In genomic region chr7:74394601-74395000, GRCh38 we compare ENCODE assay signal across 8 cellular contexts. TPM values are rescaled to one million over a fixed set of nuclear protein-coding genes. Genes with fewer than 3 reads are reported as not detected.
DNase-seq lines count a peak whose midpoint lies in the region; ATAC-seq and TF ChIP-seq lines count a peak whose summit lies in the region.
"Not testable (repeated sequence)": the region's sequence is repeated elsewhere in the genome, so short reads cannot be mapped to it uniquely, and the experiment has no call there.

No MANE protein-coding gene starts in this region.

- H3K4me1 ChIP-seq in Caco-2; OCI-LY3 (ENCODE audit: low read length); adrenal gland (replicated peaks in 1 of 2); right cardiac atrium (ENCODE audit: control insufficient read depth, insufficient read depth, low read length): not testable (repeated sequence)
- H3K4me1 ChIP-seq in HCT116 (ENCODE audit: control insufficient read depth in 1 of 2, insufficient read depth in 2 of 2, low read length in 2 of 2): peaks cover 0 to 12% of the 10 kb centered on the region in 2 experiments; a peak in 3 of 4 replicates

- DNase-seq in Caco-2 (peak in 1 of 2 experiments; percentile 66), adrenal gland (peak in 5 of 7 donors; percentile 38 to 80 (median 51)), endothelial cell (ENCODE audit: low spot score) (peak; percentile 71), right cardiac atrium (peak in 2 of 3 donors; percentile 70 to 77), myocyte (ENCODE audit: low read depth) (peak; percentile 51)
- DNase-seq in HCT116 (ENCODE audit: low read depth, low spot score): not testable (repeated sequence)

- POLR2A ChIA-PET in Caco-2 (lab: Charles Lee): interaction anchor here (0.7 kb wide), 1 partner anchor 142 kb away, joined by 3 read pairs; no protein-coding TSS in a partner anchor
- POLR2A ChIA-PET in HCT116 (lab: Charles Lee): not testable (repeated sequence)

- not testable (repeated sequence) for H3K36me3 ChIP-seq in Caco-2 (ENCODE audit: control insufficient read depth, insufficient read depth, low read length); HCT116 (ENCODE audit: control insufficient read depth in 1 of 2, insufficient read depth in 2 of 2, low read length in 2 of 2)
- H3K36me3 ChIP-seq in OCI-LY3 (replicated peaks; ENCODE audit: low read depth, low read length) (peaks cover 12% of the 10 kb centered on the region), adrenal gland (replicated peaks in 1 of 2) (peaks cover 0 to 16% of the 10 kb centered on the region in 2 donors)

- H3K27ac ChIP-seq in HCT116 (ENCODE audit: low read depth, low read length): peak overlapping the region; percentile 13; the same call in 1 of the 2 replicates
- not testable (repeated sequence) for H3K27ac ChIP-seq in OCI-LY3 (ENCODE audit: low read length); right cardiac atrium (ENCODE audit: low read length)
- H3K27ac ChIP-seq in adrenal gland: peak overlapping the region in 3 of 5 donors; percentile 27 to 63 (median 59)
- H3K27ac ChIP-seq in temporal lobe (ENCODE audit: low read depth, low read length): peak overlapping the region; percentile 67

- peak; percentile 77 for ATAC-seq in HCT116
- ATAC-seq in right cardiac atrium: peak; percentile 75 to 85

- H2AFZ ChIP-seq in HCT116 (ENCODE audit: low read depth, low read length, poor library complexity, severe bottlenecking); OCI-LY3 (ENCODE audit: low read depth, low read length): not testable (repeated sequence)

- H3K9me2 ChIP-seq in HCT116 (ENCODE audit: insufficient read depth): not testable (repeated sequence)

- H3K9me3 ChIP-seq in Caco-2; HCT116 (ENCODE audit: control insufficient read depth in 1 of 2, insufficient read depth in 1 of 2, low read depth in 1 of 2, low read length in 2 of 2); OCI-LY3 (ENCODE audit: insufficient read depth, low read length); adrenal gland (replicated peaks in 1 of 3); right cardiac atrium (ENCODE audit: control insufficient read depth, low read length): not testable (repeated sequence)

- RAD21 ChIA-PET in HCT116 (lab: Charles Lee; ENCODE audit: low non-redundant PET in 1 of 2, low total read pairs in 2 of 2, uncharacterized antibody in 2 of 2, unreplicated experiment in 2 of 2): not testable (repeated sequence)

- TF ChIP-seq RAD21 in HCT116 (IDR thresholded peaks at IDR 0.05; ENCODE audit: low read depth): peak; percentile 67

- not testable (repeated sequence) for H3K79me2 ChIP-seq in HCT116 (ENCODE audit: insufficient read depth, low read length); OCI-LY3 (ENCODE audit: low read length)

- intact Hi-C loops in Caco-2 (cut with micrococcal nuclease; ENCODE audit: unreplicated experiment) (loop anchor here (1.0 to 5.0 kb wide), 2 partner anchors 188 to 342 kb away; no protein-coding TSS in a partner anchor), HCT116 (cut with micrococcal nuclease) (loop anchor here (5.0 to 10.0 kb wide), 2 partner anchors 120 to 342 kb away; no protein-coding TSS in a partner anchor), adrenal gland (cut with DNase I) (loop anchor here in 1 of 2 donors (10.0 kb wide), 1 partner anchor 100 kb away; no protein-coding TSS in a partner anchor), right cardiac atrium (cut with DNase I) (loop anchor here in 2 of 4 donors (5.0 to 10.0 kb wide), 3 partner anchors 100 to 310 kb away; partner anchors contain the start of gene LIMK1 (in 1 of the 2))

- not testable (repeated sequence) for H3K4me2 ChIP-seq in HCT116 (ENCODE audit: low read length); OCI-LY3 (ENCODE audit: low read length)

- not testable (repeated sequence) for BruUV-seq in Caco-2 (replicated peaks; lab: Mats Ljungman, UMichigan); HCT116 (replicated peaks; lab: Mats Ljungman, UMichigan)

- not testable (repeated sequence) for H4K20me1 ChIP-seq in HCT116 (ENCODE audit: insufficient read depth); OCI-LY3 (ENCODE audit: insufficient read depth, low read length)

- peaks cover 10% of the 10 kb centered on the region for H3K36me3 Mint-ChIP-seq in Caco-2 (ENCODE audit: insufficient read depth, unreplicated experiment)
- H3K36me3 Mint-ChIP-seq in endothelial cell (ENCODE audit: low read depth, unreplicated experiment): peaks cover 36% of the 10 kb centered on the region

- not testable (repeated sequence) for H3K9ac ChIP-seq in HCT116 (ENCODE audit: low read length); OCI-LY3 (ENCODE audit: low read length)

- not testable (repeated sequence) for H3K9me3 Mint-ChIP-seq in Caco-2 (ENCODE audit: unreplicated experiment); endothelial cell (ENCODE audit: unreplicated experiment)

- H3K27ac Mint-ChIP-seq in Caco-2 (ENCODE audit: unreplicated experiment) (peak overlapping the region; percentile 45), endothelial cell (ENCODE audit: unreplicated experiment) (peak overlapping the region; percentile 97)

- TF ChIP-seq CTCF in Caco-2 (IDR thresholded peaks at IDR 0.05; ENCODE audit: insufficient read depth in 1 of 2, low read depth in 1 of 2, low read length in 1 of 2, severe bottlenecking in 1 of 2, unreplicated experiment in 1 of 2) (peak; percentile 37 to 46), HCT116 (IDR thresholded peaks at IDR 0.05 in 2 of 3, conservative IDR thresholded peaks at IDR 0.05 in 1 of 3; ENCODE audit: borderline replicate concordance in 1 of 3, insufficient read depth in 1 of 3, low read depth in 2 of 3, low read length in 2 of 3) (peak; percentile 30 to 55 (median 39); a peak in 4 of 6 replicates), OCI-LY3 (IDR thresholded peaks at IDR 0.05; ENCODE audit: low read depth, low read length) (peak; percentile 22), adrenal gland (IDR thresholded peaks at IDR 0.05) (peak in 4 of 6 experiments; percentile 9 to 34 (median 13))
- not testable (repeated sequence) for TF ChIP-seq CTCF in endothelial cell (IDR thresholded peaks at IDR 0.05; ENCODE audit: unreplicated experiment)

- CTCF ChIA-PET in Caco-2 (lab: Charles Lee) (interaction anchor here (2.7 kb wide), 1 partner anchor 188 kb away, joined by 16 read pairs; no protein-coding TSS in a partner anchor), HCT116 (lab: Charles Lee) (interaction anchor here (0.6 to 3.4 kb wide), 3 partner anchors 119 to 262 kb away, joined by 4 to 19 read pairs (median 6); no protein-coding TSS in a partner anchor)

- H3K4me1 Mint-ChIP-seq in Caco-2 (ENCODE audit: low read depth, unreplicated experiment): not testable (repeated sequence)
- peaks cover 14% of the 10 kb centered on the region for H3K4me1 Mint-ChIP-seq in endothelial cell (ENCODE audit: unreplicated experiment)

- not testable (repeated sequence) for H3K27me3 ChIP-seq in Caco-2 (replicated peaks; ENCODE audit: control insufficient read depth, insufficient read depth, low read length); HCT116 (ENCODE audit: insufficient read depth, low read length); OCI-LY3 (ENCODE audit: low read depth, low read length); adrenal gland; right cardiac atrium (ENCODE audit: control insufficient read depth, insufficient read depth)

- not testable (repeated sequence) for H3K4me3 Mint-ChIP-seq in Caco-2 (ENCODE audit: unreplicated experiment)
- H3K4me3 Mint-ChIP-seq in endothelial cell (ENCODE audit: unreplicated experiment): peak overlapping the region; percentile 59

- WGBS in adrenal gland, 4 donors: 59 to 74% (median 65%) methylated on average over 3 of the region's 3 CpGs
- WGBS in right cardiac atrium: 39% methylated on average over 3 of the region's 3 CpGs

- not testable (repeated sequence) for H3K4me3 ChIP-seq in Caco-2 (ENCODE audit: low read depth, low read length); HCT116 (replicated peaks in 1 of 2; ENCODE audit: low read depth in 1 of 2, low read length in 2 of 2); OCI-LY3 (ENCODE audit: low read length); adrenal gland; right cardiac atrium (ENCODE audit: low read length)

- not testable (repeated sequence) for H3K27me3 Mint-ChIP-seq in Caco-2 (ENCODE audit: insufficient read depth, unreplicated experiment); endothelial cell (ENCODE audit: unreplicated experiment)

- TF ChIP-seq POLR2A in HCT116 (IDR thresholded peaks at IDR 0.05; ENCODE audit: borderline replicate concordance, extremely low read depth, insufficient read depth, insufficient read length); adrenal gland (IDR thresholded peaks at IDR 0.05): not testable (repeated sequence)

RNA-seq across cellular contexts. Expression of gene GTF2IRD1, which starts 59.1 kb away (rescaled TPM):
- 53.6 and 54.6 TPM in 2 replicates for total RNA-seq in Caco-2 (2022)
- 34.5 TPM for total RNA-seq in HCT116 (2021; ENCODE audit: unreplicated experiment)
- polyA plus RNA-seq in HCT116 (2012): 38.2 and 47.2 TPM in 2 replicates
- total RNA-seq in adrenal gland: 10 to 100 TPM; 19.7 to 41.3 (median 25.5) TPM
- polyA plus RNA-seq in adrenal gland: 10 to 100 TPM; 20.5 to 28.0 (median 27.8) TPM
- total RNA-seq in endothelial cell (ENCODE audit: unreplicated experiment): 32.6 TPM
- 10 to 100 TPM; 18.9 to 29.9 (median 21.4) TPM for total RNA-seq in right cardiac atrium
- polyA plus RNA-seq in right cardiac atrium: 10.6 TPM
- total RNA-seq in myocyte: 21.0 and 29.2 TPM in 2 replicates
- 47.8 TPM for polyA plus RNA-seq in myocyte (2012)
- total RNA-seq in temporal lobe: 12.3 TPM
